Comparison of ENCODE assay signal across 31 cellular contexts in genomic region chr20:57807418-57808265, GRCh38.
A peak's percentile ranks its signal among the peaks of the same experiment; 100 is the strongest.
DNase-seq lines count a peak whose midpoint lies in the region; ATAC-seq and TF ChIP-seq lines count a peak whose summit lies in the region.
"Had no signal": no experiment of that assay in that cellular context is flagged by ENCODE, and none has a peak within 500 bp of the region (broad histone marks: within the 10 kb centered on the region; RNA-seq: fewer than 3 reads in every experiment).

No MANE protein-coding gene starts in this region.

- ATAC-seq in esophagus mucosa (peak; percentile 28), lower lobe of right lung (peak in 1 of 2 donors; percentile 9)
- ATAC-seq: activated CD8-positive, alpha-beta T cell treated with anti-CD3 and anti-CD28 coated beads for 36 hours; body of pancreas; gastroesophageal sphincter; left lobe of liver had no signal

- no TSS peak for BruUV-seq in mammary epithelial cell (replicated peaks; lab: Mats Ljungman, UMichigan)
- no TSS peak for BruUV-seq in MCF 10A (replicated peaks; lab: Mats Ljungman, UMichigan)

- H3K4me3 Mint-ChIP-seq in MCF 10A (ENCODE audit: unreplicated experiment) (no peak overlapping the region), type B pancreatic cell (no peak overlapping the region)
- H3K4me3 Mint-ChIP-seq: activated CD8-positive, alpha-beta T cell treated with anti-CD3 and anti-CD28 coated beads for 36 hours; activated naive CD4-positive, alpha-beta T cell treated with anti-CD3 and anti-CD28 coated beads for 36 hours; naive B cell had no signal

- in situ Hi-C loops in mammary epithelial cell (cut with MboI; ENCODE audit: low sequenced_read_pairs in 2 of 2) = loop anchor here in 1 of 2 donors (10.0 kb wide), 1 partner anchor 153 kb away; no protein-coding TSS in a partner anchor

- H3K27ac Mint-ChIP-seq in MCF 10A (ENCODE audit: low read depth, unreplicated experiment) = no peak overlapping the region
- peak overlapping the region; percentile 40 for H3K27ac Mint-ChIP-seq in type B pancreatic cell
- H3K27ac Mint-ChIP-seq: activated CD8-positive, alpha-beta T cell treated with anti-CD3 and anti-CD28 coated beads for 36 hours; activated naive CD4-positive, alpha-beta T cell treated with anti-CD3 and anti-CD28 coated beads for 36 hours had no signal

- no peak for TF ChIP-seq POLR2A in testis (IDR thresholded peaks at IDR 0.05)

- H4K20me1 ChIP-seq in mammary epithelial cell (ENCODE audit: insufficient read depth, low read length) = no peaks in the 10 kb centered on the region

- intact Hi-C loops in mammary epithelial cell (cut with micrococcal nuclease) = no loop called here
- intact Hi-C loops in MCF 10A (cut with micrococcal nuclease) = no loop called here
- intact Hi-C loops in lower lobe of right lung (cut with DNase I) = no loop called here
- intact Hi-C loops in testis (cut with DNase I; ENCODE audit: low total_unique reads) = no loop called here

- no peaks in the 10 kb centered on the region for H3K79me2 ChIP-seq in mammary epithelial cell (ENCODE audit: insufficient read depth, low read length)

- CTCF ChIA-PET in mammary epithelial cell (lab: Charles Lee; ENCODE audit: low non-redundant PET) = no interaction called here
- CTCF ChIA-PET in MCF 10A (lab: Yijun Ruan, JAX) = no interaction called here

- no peak overlapping the region for H3K4me3 ChIP-seq in mammary epithelial cell (replicated peaks in 1 of 3; ENCODE audit: insufficient read depth in 1 of 3, low read depth in 2 of 3, low read length in 3 of 3)
- H3K4me3 ChIP-seq in lower lobe of right lung = no peak overlapping the region
- no peak overlapping the region for H3K4me3 ChIP-seq in testis
- H3K4me3 ChIP-seq: adrenal gland, body of pancreas, gastroesophageal sphincter, PC-9, tibial nerve had no signal

- dilution Hi-C loops in mammary epithelial cell (cut with HindIII; ENCODE audit: low sequenced_read_pairs) = no loop called here

- H3K27me3 ChIP-seq in mammary epithelial cell (ENCODE audit: insufficient read depth, low read length) (no peaks in the 10 kb centered on the region), lower lobe of right lung (ENCODE audit: low read depth) (no peaks in the 10 kb centered on the region), testis (no peaks in the 10 kb centered on the region)
- H3K27me3 ChIP-seq: adrenal gland, body of pancreas, gastroesophageal sphincter, tibial nerve had no signal

- H3K27ac ChIP-seq in mammary epithelial cell (ENCODE audit: insufficient read depth, low read depth, low read length) (no peak overlapping the region), lower lobe of right lung (peak overlapping the region; percentile 18), testis (no peak overlapping the region)
- H3K27ac ChIP-seq: adrenal gland, body of pancreas, gastroesophageal sphincter, PC-9, tibial nerve had no signal

- H3K4me1 ChIP-seq in mammary epithelial cell (ENCODE audit: insufficient read depth, low read length) (peaks cover 19% of the 10 kb centered on the region), lower lobe of right lung (peaks cover 10% of the 10 kb centered on the region), testis (no peaks in the 10 kb centered on the region)
- H3K4me1 ChIP-seq: adrenal gland, body of pancreas, tibial nerve had no signal

- no peak overlapping the region for H3K9ac ChIP-seq in mammary epithelial cell (ENCODE audit: insufficient read depth, low read length)

- no peaks in the 10 kb centered on the region for H3K36me3 ChIP-seq in mammary epithelial cell (ENCODE audit: insufficient read depth, low read length)
- H3K36me3 ChIP-seq in lower lobe of right lung = no peaks in the 10 kb centered on the region
- H3K36me3 ChIP-seq in testis (ENCODE audit: low read depth, missing control alignments) = no peaks in the 10 kb centered on the region
- H3K36me3 ChIP-seq: adrenal gland, gastroesophageal sphincter, tibial nerve had no signal

- H3K9me3 ChIP-seq in mammary epithelial cell (replicated peaks; ENCODE audit: insufficient read depth, low read length) (no peaks in the 10 kb centered on the region), lower lobe of right lung (no peaks in the 10 kb centered on the region), testis (no peaks in the 10 kb centered on the region)
- H3K9me3 ChIP-seq: adrenal gland, body of pancreas, gastroesophageal sphincter, tibial nerve had no signal

- peaks cover 18% of the 10 kb centered on the region for H3K4me1 Mint-ChIP-seq in MCF 10A (ENCODE audit: insufficient read depth, unreplicated experiment)
- H3K4me1 Mint-ChIP-seq in type B pancreatic cell (ENCODE audit: unreplicated experiment) = peaks cover 30% of the 10 kb centered on the region

- H3K36me3 Mint-ChIP-seq in MCF 10A (ENCODE audit: insufficient read depth, unreplicated experiment) (no peaks in the 10 kb centered on the region), type B pancreatic cell (no peaks in the 10 kb centered on the region)
- H3K36me3 Mint-ChIP-seq: naive B cell had no signal

- no peak overlapping the region for H2AFZ ChIP-seq in mammary epithelial cell (ENCODE audit: low read depth, low read length)
- H2AFZ ChIP-seq: PC-9 had no signal

- peak; percentile 29 for DNase-seq in mammary epithelial cell
- DNase-seq in MCF 10A (ENCODE audit: unreplicated experiment) = no peak
- DNase-seq in lower lobe of right lung = no peak
- DNase-seq in type B pancreatic cell (ENCODE audit: extremely low spot score, unreplicated experiment) = no peak
- DNase-seq in activated naive CD4-positive, alpha-beta T cell treated with anti-CD3 and anti-CD28 coated beads, Interleukin-2, amount 50 U/mL, for 16 hours = no peak
- DNase-seq in mucosa of gallbladder (ENCODE audit: low spot score) = no peak
- DNase-seq in testis = no peak
- DNase-seq: 8988T; activated CD8-positive, alpha-beta memory T cell treated with anti-CD3 and anti-CD28 coated beads, Interleukin-2, amount 50 U/mL, for 48 hours; activated CD8-positive, alpha-beta T cell treated with anti-CD3 and anti-CD28 coated beads for 36 hours; activated naive CD4-positive, alpha-beta T cell treated with anti-CD3 and anti-CD28 coated beads for 36 hours; adrenal gland; body of pancreas; C1 segment of cervical spinal cord; HCEC 1CT; hypothalamus; IMR-90; naive B cell; NCI-H146; NCI-H2107; NCI-H345; NCI-H69; occipital lobe; PC-9; SHP77; stimulated activated CD4-positive, alpha-beta T cell treated with anti-CD3 and anti-CD28 coated beads, Interleukin-2, amount 100 ng/mL, for 24 hours; stimulated activated CD8-positive, alpha-beta memory T cell treated with anti-CD3 and anti-CD28 coated beads, Interleukin-4, amount 100 ng/mL, for 48 hours had no signal

- WGBS in mammary epithelial cell (ENCODE audit: low coverage, missing lambda C conversion rate) = 83% methylated on average over 6 of the region's 10 CpGs
- WGBS in testis, 2 donors = 92 to 94% methylated on average over 9 to 10 of the region's 10 CpGs

- H3K27me3 Mint-ChIP-seq in MCF 10A (ENCODE audit: insufficient read depth, unreplicated experiment) = peaks cover 12% of the 10 kb centered on the region
- peaks cover 9% of the 10 kb centered on the region for H3K27me3 Mint-ChIP-seq in type B pancreatic cell

- TF ChIP-seq CTCF in mammary epithelial cell (conservative IDR thresholded peaks at IDR 0.05 in 1 of 2, IDR thresholded peaks at IDR 0.05 in 1 of 2; ENCODE audit: extremely low read depth in 1 of 2, insufficient read depth in 1 of 2, low read depth in 1 of 2, low read length in 2 of 2) = no peak
- TF ChIP-seq CTCF in MCF 10A (IDR thresholded peaks at IDR 0.05; ENCODE audit: unreplicated experiment) = no peak
- TF ChIP-seq CTCF in lower lobe of right lung (IDR thresholded peaks at IDR 0.05) = no peak
- TF ChIP-seq CTCF in type B pancreatic cell (conservative IDR thresholded peaks at IDR 0.05) = no peak
- no peak for TF ChIP-seq CTCF in testis (IDR thresholded peaks at IDR 0.05)

- H3K9me3 Mint-ChIP-seq in MCF 10A (ENCODE audit: unreplicated experiment) = no peaks in the 10 kb centered on the region
- no peaks in the 10 kb centered on the region for H3K9me3 Mint-ChIP-seq in type B pancreatic cell
- H3K9me3 Mint-ChIP-seq: activated CD8-positive, alpha-beta T cell treated with anti-CD3 and anti-CD28 coated beads for 36 hours; activated naive CD4-positive, alpha-beta T cell treated with anti-CD3 and anti-CD28 coated beads for 36 hours had no signal

- no peak overlapping the region for H3K4me2 ChIP-seq in mammary epithelial cell (ENCODE audit: insufficient read depth, low read depth, low read length)
- H3K4me2 ChIP-seq: PC-9 had no signal

- POLR2A ChIA-PET in MCF 10A (lab: Yijun Ruan, JAX) = interaction anchor here (0.7 kb wide), 1 partner anchor 97 kb away, joined by 3 read pairs; no protein-coding TSS in a partner anchor
